9 cellular contexts compared by ENCODE assay signal in genomic region chr22:26485013-26485412, GRCh38. TPM values are rescaled to one million over a fixed set of nuclear protein-coding genes. Genes with fewer than 3 reads are reported as not detected.
DNase-seq lines count a peak whose midpoint lies in the region; ATAC-seq, FAIRE-seq and TF ChIP-seq lines count a peak whose summit lies in the region.
"Had no signal": no experiment of that assay in that cellular context is flagged by ENCODE, and none has a peak within 500 bp of the region (broad histone marks: within the 10 kb centered on the region; RNA-seq: fewer than 3 reads in every experiment).

No MANE protein-coding gene starts in this region.

- H3K23ac ChIP-seq in H1 (ENCODE audit: insufficient read length), result no peak overlapping the region

- CTCF ChIA-PET in H1 (lab: Charles Lee; ENCODE audit: partially characterized antibody), result interaction anchor here (1.0 to 1.5 kb wide), 3 partner anchors 17 to 184 kb away, joined by 3 to 6 read pairs (median 4); no protein-coding TSS in a partner anchor

- H3K9ac ChIP-seq in OCI-LY1 (ENCODE audit: low read length) (peak overlapping the region; percentile 90), H1 (replicated peaks in 1 of 4; ENCODE audit: extremely low read depth in 1 of 4, low read depth in 3 of 4, low read length in 3 of 4) (peak overlapping the region in 1 of 4 experiments; percentile 8; a peak in 1 of 7 replicates)

- peak; percentile 32 for DNase-seq in GM03348 (ENCODE audit: low spot score)
- DNase-seq in H1 (ENCODE audit: low read depth in 1 of 2, low spot score in 2 of 2), result no peak
- no peak for DNase-seq in psoas muscle
- no peak for DNase-seq in SJCRH30
- DNase-seq in adrenal gland, result no peak
- no peak for DNase-seq in NCI-H2171 (lab: John Stamatoyannopoulos, UW)
- DNase-seq: stimulated activated CD8-positive, alpha-beta memory T cell treated with anti-CD3 and anti-CD28 coated beads, Interleukin-4, amount 100 ng/mL, for 48 hours had no signal

- H3K14ac ChIP-seq in H1 (ENCODE audit: insufficient read length), result no peak overlapping the region

- H3K79me2 ChIP-seq in OCI-LY1 (ENCODE audit: insufficient read depth, low read length) (peaks cover 44% of the 10 kb centered on the region), H1 (ENCODE audit: control insufficient read depth in 1 of 2, insufficient read depth in 2 of 2, low read length in 2 of 2) (peaks cover 12 to 51% of the 10 kb centered on the region in 2 experiments)

- no peak overlapping the region for H4K5ac ChIP-seq in H1 (ENCODE audit: insufficient read length, low read depth, low read length)

- H3K36me3 ChIP-seq in OCI-LY1 (ENCODE audit: insufficient read depth, low read length) (peaks cover 43% of the 10 kb centered on the region), H1 (ENCODE audit: control insufficient read depth in 2 of 4, insufficient read depth in 4 of 4, low read length in 3 of 4) (peaks cover 9 to 24% (median 24%) of the 10 kb centered on the region in 4 experiments), psoas muscle (ENCODE audit: insufficient read depth in 1 of 2, low read depth in 1 of 2) (peaks cover 11 to 64% of the 10 kb centered on the region in 2 donors), SJCRH30 (peaks cover 9% of the 10 kb centered on the region; the same call in 1 of the 2 replicates), adrenal gland (replicated peaks in 1 of 2) (peaks cover 0 to 26% of the 10 kb centered on the region in 2 donors)

- no peaks in the 10 kb centered on the region for H3K9me2 ChIP-seq in OCI-LY1 (ENCODE audit: low read depth, low read length)

- no peak for ATAC-seq in psoas muscle
- no peak for ATAC-seq in GM18505 (IDR thresholded peaks at IDR 0.05; ENCODE audit: unreplicated experiment)

- H3K4me3 ChIP-seq in OCI-LY1 (ENCODE audit: low read depth, low read length, poor library complexity, severe bottlenecking) (peak overlapping the region; percentile 88), H1 (ENCODE audit: extremely low read depth in 1 of 4, insufficient read depth in 2 of 4, low read depth in 3 of 4, low read length in 4 of 4) (peak overlapping the region in 2 of 4 experiments; percentile 89 to 90; a peak in 4 of 8 replicates), psoas muscle (peak overlapping the region; percentile 99), SJCRH30 (no peak overlapping the region), adrenal gland (no peak overlapping the region)

- no peak overlapping the region for H2BK20ac ChIP-seq in H1 (ENCODE audit: low read length)

- H2AFZ ChIP-seq in OCI-LY1 (ENCODE audit: low read length), result no peak overlapping the region
- H2AFZ ChIP-seq in H1 (ENCODE audit: low read length), result no peak overlapping the region

- H2BK120ac ChIP-seq in H1 (replicated peaks; ENCODE audit: low read depth, low read length), result no peak overlapping the region

- TF ChIP-seq RAD21 in H1 (IDR thresholded peaks at IDR 0.05 in 1 of 2, conservative IDR thresholded peaks at IDR 0.05 in 1 of 2; ENCODE audit: low read depth in 2 of 2, low read length in 2 of 2), result no peak

- H3F3A ChIP-seq in OCI-LY1 (ENCODE audit: insufficient read depth, low read length), result peaks cover 8% of the 10 kb centered on the region; the same call in 1 of the 2 replicates

- peak overlapping the region; percentile 86 for H3K4me2 ChIP-seq in OCI-LY1 (ENCODE audit: low read length)
- H3K4me2 ChIP-seq in H1 (ENCODE audit: insufficient read depth in 1 of 2, low read depth in 2 of 2, low read length in 2 of 2), result peak overlapping the region; percentile 79 to 96

- H3K56ac ChIP-seq in H1 (replicated peaks; ENCODE audit: insufficient read length, low read depth, low read length), result no peak overlapping the region

- no peak for TF ChIP-seq CTCF in OCI-LY1 (IDR thresholded peaks at IDR 0.05; ENCODE audit: low read length)
- TF ChIP-seq CTCF in H1 (IDR thresholded peaks at IDR 0.05; ENCODE audit: control extremely low read depth in 1 of 3, insufficient read depth in 1 of 3, low read depth in 1 of 3, low read length in 3 of 3), result no peak
- no peak for TF ChIP-seq CTCF in psoas muscle (IDR thresholded peaks at IDR 0.05)
- TF ChIP-seq CTCF in adrenal gland (IDR thresholded peaks at IDR 0.05), result no peak

- H3K4me1 ChIP-seq in OCI-LY1 (ENCODE audit: insufficient read depth, low read length, severe bottlenecking) (peaks cover 83% of the 10 kb centered on the region), H1 (replicated peaks in 1 of 4; ENCODE audit: control insufficient read depth in 3 of 4, insufficient read depth in 4 of 4, low read length in 3 of 4) (peaks cover 0 to 14% (median 6%) of the 10 kb centered on the region in 4 experiments; a peak in 5 of 7 replicates), psoas muscle (peaks cover 48% of the 10 kb centered on the region), SJCRH30 (peaks cover 8% of the 10 kb centered on the region), adrenal gland (replicated peaks in 1 of 2) (peaks cover 13 to 47% of the 10 kb centered on the region in 2 donors)

- no peak for FAIRE-seq in H1 (lab: Jason Lieb, UNC)

- no peak overlapping the region for H2BK15ac ChIP-seq in H1 (ENCODE audit: low read length)

- H3K9me3 ChIP-seq in OCI-LY1 (ENCODE audit: low read length) (no peaks in the 10 kb centered on the region), H1 (ENCODE audit: insufficient read depth in 2 of 2, low read depth in 1 of 2, low read length in 1 of 2) (no peaks in the 10 kb centered on the region), psoas muscle (no peaks in the 10 kb centered on the region), SJCRH30 (replicated peaks) (no peaks in the 10 kb centered on the region), adrenal gland (replicated peaks in 1 of 3) (no peaks in the 10 kb centered on the region)

- H3K79me1 ChIP-seq in H1 (ENCODE audit: low read depth, low read length), result peaks cover 6% of the 10 kb centered on the region; the same call in 1 of the 2 replicates

- no peak overlapping the region for H2AK5ac ChIP-seq in H1 (ENCODE audit: low read depth, low read length)

- H2BK12ac ChIP-seq in H1 (ENCODE audit: low read depth, low read length), result no peak overlapping the region

- POLR2A ChIA-PET in H1 (lab: Charles Lee; ENCODE audit: partially characterized antibody), result interaction anchor here (0.9 to 3.3 kb wide), 9 partner anchors 10 to 176 kb away, joined by 3 to 27 read pairs (median 9); partner anchors contain the start of gene TFIP11

- no peak overlapping the region for H3K18ac ChIP-seq in H1 (ENCODE audit: extremely low read depth, low read length)

- no peak overlapping the region for H4K8ac ChIP-seq in H1 (ENCODE audit: extremely low read depth, insufficient read depth, low read length)

- no peak for TF ChIP-seq POLR2A in H1 (IDR thresholded peaks at IDR 0.05; ENCODE audit: control extremely low read depth in 1 of 2, low read depth in 2 of 2, low read length in 2 of 2)
- no peak for TF ChIP-seq POLR2A in GM18505 (IDR thresholded peaks at IDR 0.05; ENCODE audit: borderline replicate concordance, extremely low read depth, insufficient read depth, insufficient read length)
- no peak for TF ChIP-seq POLR2A in adrenal gland (IDR thresholded peaks at IDR 0.05)

- H2BK5ac ChIP-seq in H1 (ENCODE audit: low read depth, low read length), result no peak overlapping the region

- intact Hi-C loops in psoas muscle (cut with DNase I), result no loop called here
- intact Hi-C loops in adrenal gland (cut with DNase I), result no loop called here

- H4K20me1 ChIP-seq in OCI-LY1 (ENCODE audit: insufficient read depth, low read length) (no peaks in the 10 kb centered on the region), H1 (replicated peaks in 1 of 2; ENCODE audit: control insufficient read depth in 1 of 2, insufficient read depth in 2 of 2, low read length in 2 of 2) (peaks cover 2% of the 10 kb centered on the region in 2 experiments)

- no peak overlapping the region for H4K91ac ChIP-seq in H1 (replicated peaks; ENCODE audit: insufficient read length, low read length)

- peaks cover 11% of the 10 kb centered on the region for H3K23me2 ChIP-seq in H1 (ENCODE audit: low read depth, low read length)

- no peak overlapping the region for H3K4ac ChIP-seq in H1 (replicated peaks; ENCODE audit: insufficient read length, low read depth, low read length)

- 88% methylated on average over 7 of the region's 7 CpGs; no CpG with 5 or more reads in 1 of the 2 experiments for WGBS in H1 (ENCODE audit: extremely low coverage in 1 of 2, insufficient coverage in 1 of 2, insufficient read length in 1 of 2, insufficient replicate concordance in 2 of 2, low coverage in 1 of 2, low lambda C conversion rate in 2 of 2, missing lambda C conversion rate in 1 of 2), 2 experiments
- 32 to 54% (median 33%) methylated on average over 7 of the region's 7 CpGs for WGBS in psoas muscle, 3 donors
- 54 to 63% (median 61%) methylated on average over 7 of the region's 7 CpGs for WGBS in adrenal gland, 4 donors

- H3K27me3 ChIP-seq in OCI-LY1 (ENCODE audit: insufficient read depth, low read length), result no peaks in the 10 kb centered on the region
- H3K27me3 ChIP-seq in H1 (replicated peaks in 1 of 4; ENCODE audit: control insufficient read depth in 3 of 4, extremely low read depth in 1 of 4, insufficient read depth in 3 of 4, low read length in 3 of 4), result no peaks in the 10 kb centered on the region; a peak in 1 of 7 replicates
- H3K27me3 ChIP-seq in psoas muscle (ENCODE audit: insufficient read depth in 3 of 3, low read length in 2 of 3), result no peaks in the 10 kb centered on the region
- H3K27me3 ChIP-seq in SJCRH30, result no peaks in the 10 kb centered on the region
- no peaks in the 10 kb centered on the region for H3K27me3 ChIP-seq in adrenal gland

- H3K27ac ChIP-seq in OCI-LY1 (ENCODE audit: low read depth, low read length, poor library complexity, severe bottlenecking) (peak overlapping the region; percentile 95), H1 (ENCODE audit: low read depth, low read length) (no peak overlapping the region), psoas muscle (peak overlapping the region; percentile 100), SJCRH30 (no peak overlapping the region), adrenal gland (peak overlapping the region in 1 of 5 donors; percentile 92)

- TF ChIP-seq EP300 in H1 (IDR thresholded peaks at IDR 0.05; ENCODE audit: borderline replicate concordance in 1 of 2, low read depth in 2 of 2, low read length in 2 of 2), result no peak

RNA-seq across cellular contexts. Expression of gene SRRD, which starts 1.3 kb away (rescaled TPM):
- 25.3 and 26.3 TPM in 2 replicates for total RNA-seq in H1 (2021; fragmentation: NEBNext Ultra II Directional; extraction: Animal tissue kit (Norgen Biotek cat#: 25700))
- polyA plus RNA-seq in H1 (2011; rRNA removed) (9.9 and 17.1 TPM in 2 replicates), psoas muscle (10 to 100 TPM; 36.1 to 51.2 (median 38.3) TPM), adrenal gland (10 to 100 TPM; 10.3 to 18.2 (median 10.5) TPM)
- polyA plus RNA-seq in H1 (2011; cell fraction: cytosol; rRNA removed), result 16.4 TPM
- 6.5 TPM for polyA plus RNA-seq in H1 (2011; cell fraction: nucleus; rRNA removed)
- polyA plus RNA-seq in H1 (2012, experiment 1 of 2), result 14.9 to 35.1 TPM (median 20.6 TPM) in 4 replicates
- polyA plus RNA-seq in H1 (2012, experiment 2 of 2), result 5.2 TPM
- 10.2 TPM for polyA plus RNA-seq in H1 (2013, experiment 1 of 2)
- 9.9 TPM for polyA plus RNA-seq in H1 (2013, experiment 2 of 2)
- polyA minus RNA-seq in H1 (2011; rRNA and poly(A)+ RNA removed), result 31.2 and 33.3 TPM in 2 replicates
- polyA minus RNA-seq in H1 (2011; cell fraction: cytosol; rRNA and poly(A)+ RNA removed), result 6.1 TPM
- polyA minus RNA-seq in H1 (2011; cell fraction: nucleus; rRNA and poly(A)+ RNA removed), result 15.8 TPM
- total RNA-seq in psoas muscle (10 to 100 TPM; 25.4 to 36.6 (median 28.9) TPM), adrenal gland (100 to 1,000 TPM in 1 of 8 donors, 10 to 100 TPM in 7; 11.8 to 261 (median 17.1) TPM)
- 14.4 and 17.8 TPM in 2 replicates for total RNA-seq in SJCRH30 (2014; rRNA removed; shearing (Covaris generic))

RNA-seq across cellular contexts. Expression of gene HPS4, which starts 1.4 kb away (rescaled TPM):
- 32.9 and 35.2 TPM in 2 replicates for total RNA-seq in H1 (2021; fragmentation: NEBNext Ultra II Directional; extraction: Animal tissue kit (Norgen Biotek cat#: 25700))
- polyA plus RNA-seq in H1 (2011; rRNA removed) (28.0 and 35.3 TPM in 2 replicates), psoas muscle (10 to 100 TPM in 1 of 3 donors, 1 to 10 TPM in 2; 5.8 to 13.9 (median 6.4) TPM), adrenal gland (10 to 100 TPM; 19.9 to 38.5 (median 26.0) TPM)
- polyA plus RNA-seq in H1 (2011; cell fraction: cytosol; rRNA removed), result 36.6 TPM
- 87.4 TPM for polyA plus RNA-seq in H1 (2011; cell fraction: nucleus; rRNA removed)
- polyA plus RNA-seq in H1 (2012, experiment 1 of 2), result 25.2 to 29.6 TPM (median 27.5 TPM) in 4 replicates
- 7.8 TPM for polyA plus RNA-seq in H1 (2012, experiment 2 of 2)
- polyA plus RNA-seq in H1 (2013, experiment 1 of 2), result 27.8 TPM
- 23.4 TPM for polyA plus RNA-seq in H1 (2013, experiment 2 of 2)
- polyA minus RNA-seq in H1 (2011; rRNA and poly(A)+ RNA removed), result 37.3 and 43.0 TPM in 2 replicates
- 36.5 TPM for polyA minus RNA-seq in H1 (2011; cell fraction: cytosol; rRNA and poly(A)+ RNA removed)
- 57.3 TPM for polyA minus RNA-seq in H1 (2011; cell fraction: nucleus; rRNA and poly(A)+ RNA removed)
- total RNA-seq in psoas muscle (10 to 100 TPM in 3 of 4 donors, 1 to 10 TPM in 1; 7.4 to 12.5 (median 10.4) TPM), adrenal gland (10 to 100 TPM; 23.7 to 38.6 (median 32.6) TPM)
- total RNA-seq in SJCRH30 (2014; rRNA removed; shearing (Covaris generic)), result 19.9 and 28.1 TPM in 2 replicates

RNA-seq across cellular contexts. Expression of gene TFIP11, which starts 27.3 kb away (rescaled TPM):
- 23.9 and 28.3 TPM in 2 replicates for total RNA-seq in H1 (2021; fragmentation: NEBNext Ultra II Directional; extraction: Animal tissue kit (Norgen Biotek cat#: 25700))
- polyA plus RNA-seq in H1 (2011; rRNA removed), result 18.1 and 18.4 TPM in 2 replicates
- polyA plus RNA-seq in H1 (2011; cell fraction: cytosol; rRNA removed), result 23.4 TPM
- polyA plus RNA-seq in H1 (2011; cell fraction: nucleus; rRNA removed), result 26.2 TPM
- 24.2 to 28.8 TPM (median 27.7 TPM) in 4 replicates for polyA plus RNA-seq in H1 (2012, experiment 1 of 2)
- 10.5 TPM for polyA plus RNA-seq in H1 (2012, experiment 2 of 2)
- 11.5 TPM for polyA plus RNA-seq in H1 (2013, experiment 1 of 2)
- 9.4 TPM for polyA plus RNA-seq in H1 (2013, experiment 2 of 2)
- polyA minus RNA-seq in H1 (2011; rRNA and poly(A)+ RNA removed), result 37.2 and 40.4 TPM in 2 replicates
- polyA minus RNA-seq in H1 (2011; cell fraction: cytosol; rRNA and poly(A)+ RNA removed), result 18.1 TPM
- 27.6 TPM for polyA minus RNA-seq in H1 (2011; cell fraction: nucleus; rRNA and poly(A)+ RNA removed)
- total RNA-seq in psoas muscle, result 10 to 100 TPM; 29.1 to 48.6 (median 33.5) TPM
- polyA plus RNA-seq in psoas muscle, result 10 to 100 TPM; 28.8 to 56.1 (median 37.8) TPM
- 23.4 and 26.8 TPM in 2 replicates for total RNA-seq in SJCRH30 (2014; rRNA removed; shearing (Covaris generic))
- total RNA-seq in adrenal gland, result 10 to 100 TPM; 25.0 to 73.3 (median 37.2) TPM
- 10 to 100 TPM; 28.8 to 38.3 (median 32.2) TPM for polyA plus RNA-seq in adrenal gland

RNA-seq across cellular contexts. Expression of gene ASPHD2, which starts 56.0 kb away (rescaled TPM):
- total RNA-seq in H1 (2021; fragmentation: NEBNext Ultra II Directional; extraction: Animal tissue kit (Norgen Biotek cat#: 25700)), result 11.0 and 11.1 TPM in 2 replicates
- polyA plus RNA-seq in H1 (2011; rRNA removed) (7.2 and 8.1 TPM in 2 replicates), psoas muscle (under 1 TPM; 0.04 to 0.38 (median 0.07) TPM), adrenal gland (under 1 TPM; 0.17 to 0.84 (median 0.40) TPM)
- polyA plus RNA-seq in H1 (2011; cell fraction: cytosol; rRNA removed), result 6.7 TPM
- polyA plus RNA-seq in H1 (2011; cell fraction: nucleus; rRNA removed), result 7.9 TPM
- 5.3 to 7.6 TPM (median 7.1 TPM) in 4 replicates for polyA plus RNA-seq in H1 (2012, experiment 1 of 2)
- 5.6 TPM for polyA plus RNA-seq in H1 (2012, experiment 2 of 2)
- polyA plus RNA-seq in H1 (2013, experiment 1 of 2), result 8.7 TPM
- 8.7 TPM for polyA plus RNA-seq in H1 (2013, experiment 2 of 2)
- 8.7 and 9.2 TPM in 2 replicates for polyA minus RNA-seq in H1 (2011; rRNA and poly(A)+ RNA removed)
- polyA minus RNA-seq in H1 (2011; cell fraction: cytosol; rRNA and poly(A)+ RNA removed), result 6.6 TPM
- polyA minus RNA-seq in H1 (2011; cell fraction: nucleus; rRNA and poly(A)+ RNA removed), result 7.5 TPM
- total RNA-seq in psoas muscle (under 1 TPM in 3 of 4 donors, not detected in 1; 0.08 to 0.24 (median 0.20) TPM), adrenal gland (1 to 10 TPM in 1 of 8 donors, under 1 TPM in 7; 0.06 to 1.7 (median 0.54) TPM)
- total RNA-seq in SJCRH30 (2014; rRNA removed; shearing (Covaris generic)), result 3.5 and 4.0 TPM in 2 replicates

Comparison
In these comparisons a context has a peak if more than half of its experiments do, and no peak if none do; other contexts are left out.
1. H3K27ac ChIP-seq: peak in OCI-LY1 (single experiment) and psoas muscle (single experiment); none in H1 (single experiment) and SJCRH30 (single experiment).
2. H3K4me3 ChIP-seq: peak in OCI-LY1 (single experiment) and psoas muscle (single experiment); none in SJCRH30 (single experiment) and adrenal gland (0 of 4).